13 cellular contexts compared by ENCODE assay signal in the genomic region with DNA sequence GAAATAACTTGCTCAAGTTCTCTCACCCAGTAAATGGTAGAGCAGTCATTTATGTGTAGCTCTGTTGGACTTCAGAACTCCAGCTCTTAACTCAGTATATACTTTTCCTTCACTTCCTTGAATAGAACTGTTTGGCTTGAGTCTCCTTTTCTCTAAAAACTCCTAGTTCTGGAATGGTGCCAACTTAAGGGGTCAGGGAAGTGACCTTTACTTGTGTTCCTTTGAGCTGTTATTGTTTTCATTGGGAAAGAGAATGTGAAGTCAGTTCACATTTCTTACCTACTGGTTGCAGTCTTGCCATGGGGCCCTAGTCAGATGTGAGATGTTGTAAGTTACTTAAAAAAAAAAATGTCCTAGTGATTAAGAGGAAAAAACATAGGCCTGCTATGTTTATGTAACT.
DNase-seq lines count a peak whose midpoint lies in the region; ATAC-seq, FAIRE-seq and TF ChIP-seq lines count a peak whose summit lies in the region.
"Had no signal": no experiment of that assay in that cellular context is flagged by ENCODE, and none has a peak within 500 bp of the region (broad histone marks: within the 10 kb centered on the region; RNA-seq: fewer than 3 reads in every experiment).

No MANE protein-coding gene starts in this region.

- no peak overlapping the region for H3K4me3 Mint-ChIP-seq in Calu3 (ENCODE audit: low read depth, unreplicated experiment)
- H3K4me3 Mint-ChIP-seq: dendritic cell treated with granulocyte-macrophage colony-stimulating factor and Interleukin-4, amounts not matched to agents 40 ng/mL and 50 ng/mL, for 4 days had no signal

- no peak overlapping the region for H3K4me3 ChIP-seq in ascending aorta
- no peak overlapping the region for H3K4me3 ChIP-seq in gastroesophageal sphincter
- H3K4me3 ChIP-seq in pancreas: no peak overlapping the region

- ATAC-seq in gastroesophageal sphincter: peak; percentile 80
- peak; percentile 13 to 39 (median 32) for ATAC-seq in pancreas
- no peak for ATAC-seq in GM19452 (IDR thresholded peaks at IDR 0.05; ENCODE audit: unreplicated experiment)

- H3K27ac Mint-ChIP-seq in Calu3 (ENCODE audit: unreplicated experiment): no peak overlapping the region
- H3K27ac Mint-ChIP-seq: dendritic cell treated with granulocyte-macrophage colony-stimulating factor and Interleukin-4, amounts not matched to agents 40 ng/mL and 50 ng/mL, for 4 days had no signal

- H3K36me3 ChIP-seq in ascending aorta: peaks cover 0 to 6% of the 10 kb centered on the region in 2 donors
- H3K36me3 ChIP-seq in gastroesophageal sphincter: peaks cover 0 to under 1% of the 10 kb centered on the region in 2 donors
- no peaks in the 10 kb centered on the region for H3K36me3 ChIP-seq in pancreas

- FAIRE-seq in pancreas (lab: Jason Lieb, UNC): no peak
- FAIRE-seq in D721Med (lab: Jason Lieb, UNC): no peak

- CTCF ChIA-PET in Calu3 (lab: Charles Lee): interaction anchor here (0.8 to 1.6 kb wide), 5 partner anchors 10 to 64 kb away, joined by 3 to 10 read pairs (median 5); no protein-coding TSS in a partner anchor

- H3K9me3 ChIP-seq in ascending aorta: no peaks in the 10 kb centered on the region
- no peaks in the 10 kb centered on the region for H3K9me3 ChIP-seq in gastroesophageal sphincter
- H3K9me3 ChIP-seq in pancreas: no peaks in the 10 kb centered on the region

- TF ChIP-seq CTCF in Calu3 (IDR thresholded peaks at IDR 0.05; ENCODE audit: unreplicated experiment) (no peak), ascending aorta (IDR thresholded peaks at IDR 0.05) (no peak), gastroesophageal sphincter (IDR thresholded peaks at IDR 0.05) (no peak), pancreas (IDR thresholded peaks at IDR 0.05) (no peak), D721Med (IDR thresholded peaks at IDR 0.05; ENCODE audit: insufficient read depth, missing control alignments) (no peak)

- no peaks in the 10 kb centered on the region for H3K9me3 Mint-ChIP-seq in Calu3 (ENCODE audit: low read depth, unreplicated experiment)
- H3K9me3 Mint-ChIP-seq: dendritic cell treated with granulocyte-macrophage colony-stimulating factor and Interleukin-4, amounts not matched to agents 40 ng/mL and 50 ng/mL, for 4 days had no signal

- H3K27me3 ChIP-seq in ascending aorta (no peaks in the 10 kb centered on the region), gastroesophageal sphincter (no peaks in the 10 kb centered on the region), pancreas (no peaks in the 10 kb centered on the region)

- DNase-seq in Calu3 (peak; percentile 32), ascending aorta (ENCODE audit: low spot score in 2 of 2) (peak in 1 of 2 donors; percentile 71), pancreas (no peak), NCI-H1930 (lab: John Stamatoyannopoulos, UW) (no peak), 8988T (no peak), D721Med (ENCODE audit: insufficient read length, low spot score) (no peak)
- DNase-seq: GOT3, mesendoderm, NCI-H2081 treated with DMSO at 0.1 percent for 48 hours had no signal

- no peaks in the 10 kb centered on the region for H3K27me3 Mint-ChIP-seq in Calu3 (ENCODE audit: unreplicated experiment)
- H3K27me3 Mint-ChIP-seq: dendritic cell treated with granulocyte-macrophage colony-stimulating factor and Interleukin-4, amounts not matched to agents 40 ng/mL and 50 ng/mL, for 4 days had no signal

- no peak for TF ChIP-seq POLR2A in gastroesophageal sphincter (IDR thresholded peaks at IDR 0.05)

- H3K27ac ChIP-seq in ascending aorta (peak overlapping the region; percentile 57 to 60), gastroesophageal sphincter (peak overlapping the region; percentile 26 to 72 (median 57)), pancreas (peak overlapping the region in 2 of 4 donors; percentile 86 to 92)
- H3K27ac ChIP-seq: HL-60 had no signal

- intact Hi-C loops in Calu3 (cut with micrococcal nuclease; ENCODE audit: unreplicated experiment) (no loop called here), ascending aorta (cut with DNase I) (loop anchor here (2.0 kb wide), 1 partner anchor 27 kb away; no protein-coding TSS in a partner anchor), pancreas (cut with DNase I) (no loop called here)

- peaks cover 57% of the 10 kb centered on the region for H3K4me1 Mint-ChIP-seq in Calu3 (ENCODE audit: low read depth, unreplicated experiment)

- peaks cover 5% of the 10 kb centered on the region for H3K36me3 Mint-ChIP-seq in Calu3 (ENCODE audit: insufficient read depth, unreplicated experiment)

- TF ChIP-seq EP300 in gastroesophageal sphincter (IDR thresholded peaks at IDR 0.05): no peak

- no TSS peak for BruUV-seq in Calu3 (replicated peaks; lab: Mats Ljungman, UMichigan)

- H3K4me1 ChIP-seq in ascending aorta (peaks cover under 1 to 35% of the 10 kb centered on the region in 2 donors), gastroesophageal sphincter (peaks cover 10 to 63% (median 25%) of the 10 kb centered on the region in 3 donors), pancreas (peaks cover 26 to 44% (median 36%) of the 10 kb centered on the region in 3 donors)
